ENCODE assay signal across 9 cellular contexts in genomic region chrX:68196939-68197791, GRCh38.
DNase-seq lines count a peak whose midpoint lies in the region; TF ChIP-seq lines count a peak whose summit lies in the region.
"Had no signal": no experiment of that assay in that cellular context is flagged by ENCODE, and none has a peak within 500 bp of the region (broad histone marks: within the 10 kb centered on the region; RNA-seq: fewer than 3 reads in every experiment).

No MANE protein-coding gene starts in this region.

- H2BK120ac ChIP-seq in H9 (ENCODE audit: low read depth, low read length, poor library complexity, severe bottlenecking): no peak overlapping the region
- H2BK120ac ChIP-seq in trophoblast cell (ENCODE audit: insufficient read depth, low read length, poor library complexity): no peak overlapping the region

- no peak overlapping the region for H3K18ac ChIP-seq in H9 (ENCODE audit: insufficient read length, low read depth, low read length)
- no peak overlapping the region for H3K18ac ChIP-seq in trophoblast cell (ENCODE audit: low read length)

- H3K27ac Mint-ChIP-seq in H9: no peak overlapping the region
- H3K27ac Mint-ChIP-seq in activated CD4-positive, alpha-beta memory T cell treated with anti-CD3 and anti-CD28 coated beads for 36 hours: no peak overlapping the region

- H3K14ac ChIP-seq in H9 (ENCODE audit: insufficient read depth, low read length) (no peak overlapping the region), trophoblast cell (ENCODE audit: low read length) (no peak overlapping the region)

- H3K9me3 Mint-ChIP-seq in H9: peaks cover 55 to 60% of the 10 kb centered on the region in 2 experiments
- no peaks in the 10 kb centered on the region for H3K9me3 Mint-ChIP-seq in activated CD4-positive, alpha-beta memory T cell treated with anti-CD3 and anti-CD28 coated beads for 36 hours

- intact Hi-C loops in activated CD4-positive, alpha-beta memory T cell treated with anti-CD3 and anti-CD28 coated beads for 36 hours (cut with micrococcal nuclease): loop anchor here (2.0 to 10.0 kb wide), 3 partner anchors 265 to 1088 kb away; no protein-coding TSS in a partner anchor
- intact Hi-C loops in posterior vena cava (cut with DNase I): loop anchor here (1.0 to 10.0 kb wide), 3 partner anchors 20 to 518 kb away; no protein-coding TSS in a partner anchor

- H3K4me3 Mint-ChIP-seq in H9: no peak overlapping the region
- H3K4me3 Mint-ChIP-seq in activated CD4-positive, alpha-beta memory T cell treated with anti-CD3 and anti-CD28 coated beads for 36 hours: no peak overlapping the region

- H4K5ac ChIP-seq in H9 (ENCODE audit: insufficient read length, low read depth, low read length): no peak overlapping the region

- H2AFZ ChIP-seq in H9 (ENCODE audit: low read length) (no peak overlapping the region), trophoblast cell (ENCODE audit: insufficient read depth, low read length, poor library complexity) (no peak overlapping the region)

- peak; percentile 41 for DNase-seq in ACHN
- peak; percentile 54 for DNase-seq in ELF-1 (ENCODE audit: low read depth, low spot score)
- peak; percentile 37 for DNase-seq in H9
- peak; percentile 36 for DNase-seq in NCI-H146 (lab: John Stamatoyannopoulos, UW)
- peak; percentile 20 for DNase-seq in activated CD4-positive, alpha-beta memory T cell treated with anti-CD3 and anti-CD28 coated beads for 36 hours
- peak; percentile 12 for DNase-seq in foreskin melanocyte
- peak; percentile 8 to 85 for DNase-seq in trophoblast cell
- no peak for DNase-seq in posterior vena cava (ENCODE audit: low spot score)
- DNase-seq: left cardiac atrium had no signal

- in situ Hi-C loops in ACHN (cut with HindIII; ENCODE audit: low pct_ligation_motif_present, low pct_unique_long_range_greater_than_20kb, low sequenced_read_pairs): no loop called here

- H3K27ac ChIP-seq in H9 (ENCODE audit: insufficient read length, low read depth, low read length) (no peak overlapping the region), trophoblast cell (ENCODE audit: low read depth, low read length) (no peak overlapping the region)

- no peaks in the 10 kb centered on the region for H3K23me2 ChIP-seq in H9 (ENCODE audit: insufficient read length, low read depth, low read length, poor library complexity, severe bottlenecking)

- H2BK12ac ChIP-seq in H9 (ENCODE audit: insufficient read length, low read depth, low read length): no peak overlapping the region
- H2BK12ac ChIP-seq in trophoblast cell (ENCODE audit: low read length): no peak overlapping the region

- CTCF ChIA-PET in activated CD4-positive, alpha-beta memory T cell treated with anti-CD3 and anti-CD28 coated beads for 36 hours (lab: Charles Lee): interaction anchor here (0.6 to 1.4 kb wide), 17 partner anchors 10 to 1025 kb away, joined by 3 to 7 read pairs (median 3); no protein-coding TSS in a partner anchor

- no peak overlapping the region for H3K56ac ChIP-seq in H9 (ENCODE audit: insufficient read length, low read depth, low read length)

- no CpG with 5 or more reads among the region's 5 CpGs for WGBS in H9 (ENCODE audit: extremely low coverage, insufficient read length, low lambda C conversion rate)
- no CpG with 5 or more reads among the region's 5 CpGs for WGBS in trophoblast cell (ENCODE audit: extremely low coverage, insufficient coverage, insufficient read length)

- no peaks in the 10 kb centered on the region for H3K79me1 ChIP-seq in H9 (ENCODE audit: insufficient read depth, low read depth, low read length, poor library complexity, severe bottlenecking)
- no peaks in the 10 kb centered on the region for H3K79me1 ChIP-seq in trophoblast cell (ENCODE audit: low read length)

- peaks cover 9% of the 10 kb centered on the region for H3K9me3 ChIP-seq in H9 (ENCODE audit: control insufficient read depth, low read depth, low read length)
- no peaks in the 10 kb centered on the region for H3K9me3 ChIP-seq in trophoblast cell (ENCODE audit: insufficient read depth, low read depth, low read length)

- H3K4me1 ChIP-seq in H9 (ENCODE audit: insufficient read depth, low read length) (no peaks in the 10 kb centered on the region), trophoblast cell (ENCODE audit: control insufficient read depth in 1 of 2, insufficient read depth in 2 of 2, low read length in 2 of 2) (no peaks in the 10 kb centered on the region)

- H2BK5ac ChIP-seq in H9 (ENCODE audit: insufficient read length, low read length) (no peak overlapping the region), trophoblast cell (ENCODE audit: low read depth, low read length, poor library complexity) (no peak overlapping the region)

- POLR2A ChIA-PET in activated CD4-positive, alpha-beta memory T cell treated with anti-CD3 and anti-CD28 coated beads for 36 hours (lab: Charles Lee): no interaction called here

- H4K91ac ChIP-seq in H9 (ENCODE audit: insufficient read length, low read depth, low read length): no peak overlapping the region
- H4K91ac ChIP-seq in trophoblast cell (ENCODE audit: low read depth, low read length): no peak overlapping the region

- no peak overlapping the region for H2BK15ac ChIP-seq in H9 (ENCODE audit: low read depth, low read length)

- H4K8ac ChIP-seq in H9 (replicated peaks; ENCODE audit: insufficient read length, low read depth, low read length) (no peak overlapping the region), trophoblast cell (ENCODE audit: low read depth, low read length) (no peak overlapping the region)

- H4K12ac ChIP-seq in trophoblast cell (ENCODE audit: low read depth, low read length): no peak overlapping the region

- H3K9ac ChIP-seq in H9 (ENCODE audit: extremely low read depth, insufficient read length, low read length) (no peak overlapping the region), trophoblast cell (ENCODE audit: low read length) (no peak overlapping the region)

- peaks cover 6% of the 10 kb centered on the region in 2 experiments for H3K4me1 Mint-ChIP-seq in H9
- peaks cover 9% of the 10 kb centered on the region for H3K4me1 Mint-ChIP-seq in activated CD4-positive, alpha-beta memory T cell treated with anti-CD3 and anti-CD28 coated beads for 36 hours (ENCODE audit: low read depth)

- H3K4me2 ChIP-seq in H9 (ENCODE audit: insufficient read depth, insufficient read length, low read length) (no peak overlapping the region), trophoblast cell (ENCODE audit: low read length) (no peak overlapping the region)

- H3K79me2 ChIP-seq in H9 (ENCODE audit: insufficient read depth, low read length): no peaks in the 10 kb centered on the region
- no peaks in the 10 kb centered on the region for H3K79me2 ChIP-seq in trophoblast cell (ENCODE audit: control insufficient read depth, insufficient read depth, low read length, poor library complexity)

- H3K23ac ChIP-seq in H9 (ENCODE audit: insufficient read length, low read depth, low read length): no peak overlapping the region
- no peak overlapping the region for H3K23ac ChIP-seq in trophoblast cell (ENCODE audit: low read length)

- H3K4me3 ChIP-seq in trophoblast cell (ENCODE audit: low read depth, low read length): no peak overlapping the region

- no peak overlapping the region for H3T11ph ChIP-seq in H9 (ENCODE audit: low read length)

- no peaks in the 10 kb centered on the region for H3K27me3 Mint-ChIP-seq in H9 (ENCODE audit: low read depth)
- no peaks in the 10 kb centered on the region for H3K27me3 Mint-ChIP-seq in activated CD4-positive, alpha-beta memory T cell treated with anti-CD3 and anti-CD28 coated beads for 36 hours

- no peaks in the 10 kb centered on the region for H3K27me3 ChIP-seq in H9 (ENCODE audit: insufficient read depth, low read length)
- no peaks in the 10 kb centered on the region for H3K27me3 ChIP-seq in trophoblast cell (ENCODE audit: insufficient read depth, low read length)

- TF ChIP-seq CTCF in H9 (conservative IDR thresholded peaks at IDR 0.05): peak; percentile 77

- H4K20me1 ChIP-seq in H9 (ENCODE audit: control insufficient read depth, insufficient read depth, insufficient read length): peaks cover 2% of the 10 kb centered on the region

- no peak overlapping the region for H2BK20ac ChIP-seq in H9 (ENCODE audit: low read depth, low read length, poor library complexity, severe bottlenecking)

- H3K4ac ChIP-seq in H9 (ENCODE audit: low read depth, low read length) (no peak overlapping the region), trophoblast cell (ENCODE audit: low read depth, low read length) (no peak overlapping the region)

- no peaks in the 10 kb centered on the region for H3K36me3 ChIP-seq in trophoblast cell (ENCODE audit: control insufficient read depth in 1 of 2, insufficient read depth in 2 of 2, low read length in 2 of 2)

- H2AK5ac ChIP-seq in H9 (ENCODE audit: insufficient read length, low read length) (no peak overlapping the region), trophoblast cell (ENCODE audit: low read length) (no peak overlapping the region)

- peaks cover 0 to 4% (median 0%) of the 10 kb centered on the region in 3 experiments; a peak in 3 of 7 replicates for H3K36me3 Mint-ChIP-seq in H9 (ENCODE audit: insufficient read depth in 1 of 3, low read depth in 3 of 3)
- no peaks in the 10 kb centered on the region for H3K36me3 Mint-ChIP-seq in activated CD4-positive, alpha-beta memory T cell treated with anti-CD3 and anti-CD28 coated beads for 36 hours
